In the genomic region with DNA sequence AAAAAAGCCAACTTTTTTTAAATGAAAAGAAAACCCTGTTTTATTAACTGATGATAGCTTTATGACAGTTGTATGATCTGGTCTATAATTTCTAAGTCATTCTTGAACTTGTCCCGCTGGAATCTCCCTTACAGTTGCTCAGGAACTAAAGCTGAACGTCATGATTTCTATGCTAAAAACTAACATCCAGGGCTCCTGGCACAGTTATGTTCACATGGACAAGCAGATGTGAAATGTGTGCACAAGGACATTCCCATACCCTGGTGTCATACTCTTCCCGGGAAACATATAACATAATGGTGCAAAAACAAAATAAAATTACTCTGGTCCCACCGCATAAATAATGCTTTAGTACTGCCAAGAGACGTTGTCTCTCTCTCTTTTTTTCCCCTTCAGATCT, we compare ENCODE assay signal across 25 cellular contexts.
"Had no signal": no experiment of that assay in that cellular context is flagged by ENCODE, and none has a peak within 500 bp of the region (broad histone marks: within the 10 kb centered on the region; RNA-seq: fewer than 3 reads in every experiment).

No MANE protein-coding gene starts in this region.

- H3K9me2 ChIP-seq: SK-N-SH had no signal

- H3K9me3 Mint-ChIP-seq: activated CD4-positive, alpha-beta memory T cell treated with anti-CD3 and anti-CD28 coated beads, Interleukin-2, amount 10 ng/mL, durations not matched to agents 7 days and 5 days; activated naive CD4-positive, alpha-beta T cell treated with anti-CD3 and anti-CD28 coated beads, Interleukin-2, amount 10 ng/mL, durations not matched to agents 7 days and 5 days; activated naive CD8-positive, alpha-beta T cell treated with anti-CD3 and anti-CD28 coated beads, Interleukin-2, amount 10 ng/mL, durations not matched to agents 7 days and 5 days; activated T-helper 2 cell treated with anti-CD3 and anti-CD28 coated beads, Interferon-gamma antibody, Interleukin-2, Interleukin-4, amounts not matched to agents 10 μg/mL and 5 μg/mL and 100 μg/mL, durations not matched to agents 14 hours and 24 hours and 36 hours had no signal

- H3K4me2 ChIP-seq: SK-N-SH had no signal

- H3K4me3 Mint-ChIP-seq: activated CD4-positive, alpha-beta memory T cell treated with anti-CD3 and anti-CD28 coated beads, Interleukin-2, amount 10 ng/mL, durations not matched to agents 7 days and 5 days; activated naive CD4-positive, alpha-beta T cell treated with anti-CD3 and anti-CD28 coated beads, Interleukin-2, amount 10 ng/mL, durations not matched to agents 7 days and 5 days; activated naive CD8-positive, alpha-beta T cell treated with anti-CD3 and anti-CD28 coated beads, Interleukin-2, amount 10 ng/mL, durations not matched to agents 7 days and 5 days had no signal

- H3K27ac Mint-ChIP-seq: activated CD4-positive, alpha-beta memory T cell treated with anti-CD3 and anti-CD28 coated beads, Interleukin-2, amount 10 ng/mL, durations not matched to agents 7 days and 5 days; activated naive CD4-positive, alpha-beta T cell treated with anti-CD3 and anti-CD28 coated beads, Interleukin-2, amount 10 ng/mL, durations not matched to agents 7 days and 5 days; activated naive CD8-positive, alpha-beta T cell treated with anti-CD3 and anti-CD28 coated beads, Interleukin-2, amount 10 ng/mL, durations not matched to agents 7 days and 5 days; activated T-helper 2 cell treated with anti-CD3 and anti-CD28 coated beads, Interferon-gamma antibody, Interleukin-2, Interleukin-4, amounts not matched to agents 10 μg/mL and 5 μg/mL and 100 μg/mL, durations not matched to agents 14 hours and 24 hours and 36 hours had no signal

- H3K4me3 ChIP-seq: adrenal gland, breast epithelium, K562, SJCRH30 had no signal

- H3K9me3 ChIP-seq: adrenal gland, breast epithelium, SJCRH30, SK-N-SH had no signal

- H3K27me3 ChIP-seq: adrenal gland, breast epithelium, SJCRH30 had no signal

- H3K27me3 Mint-ChIP-seq: activated naive CD4-positive, alpha-beta T cell treated with anti-CD3 and anti-CD28 coated beads, Interleukin-2, amount 10 ng/mL, durations not matched to agents 7 days and 5 days; activated naive CD8-positive, alpha-beta T cell treated with anti-CD3 and anti-CD28 coated beads, Interleukin-2, amount 10 ng/mL, durations not matched to agents 7 days and 5 days had no signal

- H3K4me1 Mint-ChIP-seq: activated CD4-positive, alpha-beta memory T cell treated with anti-CD3 and anti-CD28 coated beads, Interleukin-2, amount 10 ng/mL, durations not matched to agents 7 days and 5 days; activated naive CD4-positive, alpha-beta T cell treated with anti-CD3 and anti-CD28 coated beads, Interleukin-2, amount 10 ng/mL, durations not matched to agents 7 days and 5 days; activated naive CD8-positive, alpha-beta T cell treated with anti-CD3 and anti-CD28 coated beads, Interleukin-2, amount 10 ng/mL, durations not matched to agents 7 days and 5 days had no signal

- H3K4me1 ChIP-seq: adrenal gland, breast epithelium, SJCRH30 had no signal

- H3K36me3 ChIP-seq: adrenal gland, breast epithelium, SJCRH30 had no signal

- DNase-seq: activated CD4-positive, alpha-beta memory T cell treated with anti-CD3 and anti-CD28 coated beads, Interleukin-2, amount 10 ng/mL, durations not matched to agents 7 days and 5 days; activated CD4-positive, alpha-beta T cell treated with anti-CD3 and anti-CD28 coated beads, Interleukin-2, amount 50 U/mL, for 1 hour; activated CD4-positive, CD25-positive, alpha-beta regulatory T cell; activated gamma-delta T cell treated with Interleukin-2 at 50 U/mL for 16 hours; activated naive CD4-positive, alpha-beta T cell treated with anti-CD3 and anti-CD28 coated beads, Interleukin-2, amount 10 ng/mL, durations not matched to agents 7 days and 5 days; activated naive CD8-positive, alpha-beta T cell treated with anti-CD3 and anti-CD28 coated beads, Interleukin-2, amount 10 ng/mL, durations not matched to agents 7 days and 5 days; activated T-cell treated with anti-CD3 and anti-CD28 coated beads for 4 hours; activated T-cell treated with anti-CD3 and anti-CD28 coated beads, Interleukin-2, amount 50 U/mL, for 48 hours; adrenal gland; anterior cingulate cortex; Karpas-422; NCI-H1048; NCI-H1930; NCI-H2171; NCI-H2227 treated with DMSO at 0.1 percent for 48 hours; NCI-H446 treated with DMSO at 0.1 percent for 48 hours; NCI-H526; NCI-H774; SJCRH30; SK-N-SH; T-helper 1 cell had no signal

- H3K9ac ChIP-seq: SK-N-SH had no signal

- H3K27ac ChIP-seq: adrenal gland, breast epithelium, SJCRH30, VCaP had no signal

- H3K36me3 Mint-ChIP-seq: activated naive CD4-positive, alpha-beta T cell treated with anti-CD3 and anti-CD28 coated beads, Interleukin-2, amount 10 ng/mL, durations not matched to agents 7 days and 5 days; activated naive CD8-positive, alpha-beta T cell treated with anti-CD3 and anti-CD28 coated beads, Interleukin-2, amount 10 ng/mL, durations not matched to agents 7 days and 5 days had no signal
